1 cellular context compared by ENCODE assay signal in the genomic region with DNA sequence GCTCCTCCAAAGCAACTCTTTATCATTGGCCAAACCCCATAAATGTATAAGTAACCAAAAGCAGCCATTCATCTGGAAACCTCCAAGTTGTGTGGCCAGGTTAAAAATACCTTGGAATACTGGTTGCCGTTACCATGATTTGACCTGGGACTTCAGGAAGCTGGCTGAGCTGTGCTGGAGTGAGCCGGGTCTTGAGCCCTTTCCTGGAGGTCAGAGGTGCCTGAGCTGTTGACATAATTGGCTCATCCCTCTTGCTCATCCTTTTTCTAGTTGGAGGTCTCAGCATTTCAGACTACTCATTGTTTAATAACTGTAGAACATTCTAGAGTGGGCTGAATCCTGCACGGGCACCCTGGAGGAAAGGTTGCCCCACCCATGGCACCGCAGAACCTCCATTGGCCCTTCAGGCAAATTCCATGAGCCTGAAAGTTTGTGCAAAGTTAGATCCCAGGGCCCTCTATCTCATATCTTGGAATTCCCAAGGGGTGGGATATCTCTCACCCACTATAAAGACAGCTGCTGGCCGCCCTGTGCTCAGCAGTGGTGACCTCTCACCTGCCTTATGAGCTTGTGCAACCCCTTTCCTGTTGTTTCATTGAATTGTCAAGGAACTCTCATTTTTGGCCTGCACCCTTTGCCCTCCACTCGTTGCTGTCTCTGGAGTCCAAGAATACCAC.
TF ChIP-seq lines count a peak whose summit lies in the region.

No MANE protein-coding gene starts in this region.

TF ChIP-seq in WTC11, 78 proteins besides CTCF, POLR2A, EP300 and RAD21:
- no peak for TF ChIP-seq TP53 (CRISPR knock-in tag; IDR thresholded peaks at IDR 0.05)
